In the genomic region with DNA sequence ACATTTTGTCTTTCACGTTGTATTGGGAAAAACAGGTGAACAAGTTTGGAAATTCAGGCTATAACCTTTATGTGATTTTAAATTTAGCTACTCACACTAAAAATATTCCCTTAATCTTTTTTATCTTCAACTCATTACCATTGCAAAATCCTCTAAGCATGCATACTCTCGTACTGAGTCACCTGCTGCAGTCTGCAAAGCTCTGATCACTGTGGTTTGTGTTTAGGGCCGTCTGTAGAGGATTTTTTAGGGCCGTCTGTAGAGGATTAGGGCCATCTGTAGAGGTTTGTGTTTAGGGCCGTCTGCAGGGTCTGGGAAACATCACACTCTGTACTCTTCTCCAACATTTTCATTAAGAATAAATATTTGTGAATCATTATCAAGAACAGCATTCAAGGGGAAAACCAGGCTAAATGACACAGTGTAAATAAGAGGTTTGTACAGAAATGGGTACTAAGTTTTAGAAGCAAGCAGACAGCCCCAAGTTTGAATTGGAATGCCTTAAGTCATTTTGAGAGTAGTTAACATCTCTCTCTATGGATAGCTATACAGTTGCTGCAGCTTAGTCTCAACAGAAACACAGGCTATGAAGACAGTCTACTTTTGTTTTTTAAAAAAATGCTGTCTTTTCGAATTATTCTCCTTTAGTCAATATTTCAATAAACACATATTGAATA, we compare ENCODE assay signal across 7 cellular contexts.
DNase-seq lines count a peak whose midpoint lies in the region; ATAC-seq lines count a peak whose summit lies in the region.

No MANE protein-coding gene starts in this region.

- H3K4me3 ChIP-seq in skeletal muscle satellite cell (ENCODE audit: low read length) = no peak overlapping the region
- H3K4me3 ChIP-seq in effector memory CD4-positive, alpha-beta T cell (ENCODE audit: insufficient read depth, low read depth, low read length, poor library complexity, severe bottlenecking) = no peak overlapping the region

- peak; percentile 66 for ATAC-seq in GM21390 (IDR thresholded peaks at IDR 0.05; ENCODE audit: unreplicated experiment)
- peak; percentile 71 for ATAC-seq in esophagus mucosa

- H3K27ac ChIP-seq in effector memory CD4-positive, alpha-beta T cell (ENCODE audit: insufficient read depth, low read length, poor library complexity, severe bottlenecking) = no peak overlapping the region

- H3K9me3 ChIP-seq in skeletal muscle satellite cell (replicated peaks; ENCODE audit: low read length) = no peaks in the 10 kb centered on the region
- H3K9me3 ChIP-seq in effector memory CD4-positive, alpha-beta T cell (ENCODE audit: control insufficient read depth, low read length) = no peaks in the 10 kb centered on the region

- H3K4me2 ChIP-seq in skeletal muscle satellite cell (ENCODE audit: low read length) = peak overlapping the region; percentile 60

- in situ Hi-C loops in KBM-7 (cut with MboI; ENCODE audit: low pct_unique_long_range_greater_than_20kb, low sequenced_read_pairs) = no loop called here

- peak; percentile 16 for DNase-seq in KBM-7
- DNase-seq in NCI-H345 treated with DMSO at 0.1 percent for 48 hours (lab: John Stamatoyannopoulos, UW; ENCODE audit: unreplicated experiment) = no peak
- no peak for DNase-seq in stimulated activated CD4-positive, alpha-beta T cell treated with anti-CD3 and anti-CD28 coated beads, Interleukin-4, amount 100 ng/mL, for 1 hour
- DNase-seq in effector memory CD4-positive, alpha-beta T cell = no peak

- peaks cover 23% of the 10 kb centered on the region for H3K4me1 ChIP-seq in skeletal muscle satellite cell (ENCODE audit: control insufficient read depth, insufficient read depth, low read length)
- H3K4me1 ChIP-seq in effector memory CD4-positive, alpha-beta T cell (ENCODE audit: control insufficient read depth, insufficient read depth, low read length, poor library complexity, severe bottlenecking) = no peaks in the 10 kb centered on the region

- no peaks in the 10 kb centered on the region for H3K27me3 ChIP-seq in skeletal muscle satellite cell (ENCODE audit: control insufficient read depth, insufficient read depth, low read length)
- H3K27me3 ChIP-seq in effector memory CD4-positive, alpha-beta T cell (replicated peaks; ENCODE audit: control insufficient read depth, insufficient read depth, low read length, poor library complexity, severe bottlenecking) = no peaks in the 10 kb centered on the region

- peak overlapping the region; percentile 49 for H3K9ac ChIP-seq in skeletal muscle satellite cell (ENCODE audit: low read depth, low read length)

- no peaks in the 10 kb centered on the region for H3K36me3 ChIP-seq in skeletal muscle satellite cell (ENCODE audit: insufficient read depth, low read length)
- H3K36me3 ChIP-seq in effector memory CD4-positive, alpha-beta T cell (ENCODE audit: control insufficient read depth, insufficient read depth, low read length) = no peaks in the 10 kb centered on the region
